19 cellular contexts compared by ENCODE assay signal in the genomic region with DNA sequence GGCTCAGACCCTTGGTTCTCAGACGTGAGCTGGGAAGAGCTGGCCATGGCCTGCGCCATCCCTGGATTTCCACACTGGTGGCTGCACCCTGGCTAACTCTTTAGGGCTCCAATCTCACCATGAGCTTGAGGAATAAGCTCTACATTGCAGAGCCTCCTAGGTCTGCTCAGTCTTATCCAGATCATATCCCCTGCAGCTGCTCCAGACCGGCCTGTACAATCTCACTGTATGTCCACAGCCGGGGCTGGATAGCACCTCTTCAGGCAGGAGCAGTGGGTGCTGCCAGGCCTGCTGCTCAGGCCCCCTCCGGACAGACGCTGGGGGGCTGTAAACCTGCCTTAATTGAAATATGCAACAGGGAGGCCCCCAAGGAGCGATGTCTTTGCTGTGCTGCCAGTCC. TPM values are rescaled to one million over a fixed set of nuclear protein-coding genes. Genes with fewer than 3 reads are reported as not detected.
A peak's percentile ranks its signal among the peaks of the same experiment; 100 is the strongest.
DNase-seq lines count a peak whose midpoint lies in the region; ATAC-seq and TF ChIP-seq lines count a peak whose summit lies in the region.
"Had no signal": no experiment of that assay in that cellular context is flagged by ENCODE, and none has a peak within 500 bp of the region (broad histone marks: within the 10 kb centered on the region; RNA-seq: fewer than 3 reads in every experiment).

No MANE protein-coding gene starts in this region.

- H3K36me3 ChIP-seq in hepatocyte (replicated peaks; ENCODE audit: insufficient read depth, low read depth) (no peaks in the 10 kb centered on the region), upper lobe of right lung (no peaks in the 10 kb centered on the region)
- H3K36me3 ChIP-seq: BLaER1 had no signal

- H3K4me3 ChIP-seq in hepatocyte (no peak overlapping the region), upper lobe of right lung (no peak overlapping the region)
- H3K4me3 ChIP-seq: A549, BLaER1, GM23338 had no signal

- no peak overlapping the region for H2AFZ ChIP-seq in hepatocyte
- H2AFZ ChIP-seq: GM23338 had no signal

- TF ChIP-seq CTCF in hepatocyte (IDR thresholded peaks at IDR 0.05; ENCODE audit: poor library complexity) (no peak), upper lobe of right lung (IDR thresholded peaks at IDR 0.05) (no peak)

- no peak for ATAC-seq in upper lobe of right lung
- ATAC-seq: A549, GM23338 had no signal

- H3K27ac ChIP-seq in hepatocyte (no peak overlapping the region), upper lobe of right lung (no peak overlapping the region)
- H3K27ac ChIP-seq: 22Rv1, A549, BLaER1 had no signal

- DNase-seq in NCI-H82 (lab: John Stamatoyannopoulos, UW) (peak; percentile 23), NCI-H82 treated with DMSO at 0.1 percent for 48 hours (lab: John Stamatoyannopoulos, UW; ENCODE audit: unreplicated experiment) (no peak), SK-N-DZ (ENCODE audit: low spot score) (peak; percentile 66), hepatocyte (ENCODE audit: low spot score) (peak; percentile 21), NCI-H2171 (lab: John Stamatoyannopoulos, UW) (no peak), upper lobe of right lung (no peak)
- no peak for DNase-seq in activated effector memory CD4-positive, alpha-beta T cell treated with Interleukin-2 at 50 U/mL for 16 hours
- DNase-seq: AML-193; CD4-positive, alpha-beta memory T cell; DMS153; DMS79; GDM1; HCEC 1CT had no signal

- H3K9me3 ChIP-seq in hepatocyte (ENCODE audit: low read depth) (no peaks in the 10 kb centered on the region), upper lobe of right lung (no peaks in the 10 kb centered on the region)
- H3K9me3 ChIP-seq: A549, BLaER1 had no signal

- WGBS in hepatocyte (ENCODE audit: low lambda C conversion rate, missing lambda C conversion rate), result 56% methylated on average over 7 of the region's 7 CpGs

- H3K4me1 ChIP-seq in hepatocyte (ENCODE audit: insufficient read depth) (no peaks in the 10 kb centered on the region), upper lobe of right lung (no peaks in the 10 kb centered on the region)
- H3K4me1 ChIP-seq: BLaER1 had no signal

- H3K27me3 ChIP-seq in hepatocyte (no peaks in the 10 kb centered on the region), upper lobe of right lung (no peaks in the 10 kb centered on the region)
- H3K27me3 ChIP-seq: BLaER1 had no signal

- no peaks in the 10 kb centered on the region for H3K9me2 ChIP-seq in hepatocyte (replicated peaks; ENCODE audit: insufficient read depth)

- intact Hi-C loops in upper lobe of right lung (cut with DNase I), result no loop called here

- no peaks in the 10 kb centered on the region for H3K79me2 ChIP-seq in hepatocyte

- H3K4me2 ChIP-seq in hepatocyte, result no peak overlapping the region
- H3K4me2 ChIP-seq: A549, BLaER1, GM23338 had no signal

- H4K20me1 ChIP-seq in hepatocyte (ENCODE audit: insufficient read depth, poor library complexity, severe bottlenecking), result no peaks in the 10 kb centered on the region
- H4K20me1 ChIP-seq: BLaER1 had no signal

RNA-seq across cellular contexts. Expression of a gene that starts 15.6 kb away (rescaled TPM):
- 0.07 and 0.95 TPM in 2 replicates for polyA plus RNA-seq in SK-N-DZ (2014; cell fraction: cytosol; rRNA removed)
- 0.37 and 0.44 TPM in 2 replicates for polyA plus RNA-seq in SK-N-DZ (2014; cell fraction: nucleus; rRNA removed)
- 1.3 and 3.3 TPM in 2 replicates for total RNA-seq in hepatocyte
- polyA plus RNA-seq in hepatocyte, result 1.9 and 8.1 TPM in 2 replicates
- 6.2 TPM for total RNA-seq in upper lobe of right lung
- total RNA-seq: CD4-positive, alpha-beta memory T cell; HT-29 had no signal
- polyA plus RNA-seq: CD14-positive monocyte; CD4-positive, alpha-beta memory T cell had no signal

RNA-seq across cellular contexts. Expression of a gene that starts 53.3 kb away (rescaled TPM):
- 95.6 and 123 TPM in 2 replicates for polyA plus RNA-seq in SK-N-DZ (2014; cell fraction: cytosol; rRNA removed)
- polyA plus RNA-seq in SK-N-DZ (2014; cell fraction: nucleus; rRNA removed), result 86.4 and 99.1 TPM in 2 replicates
- total RNA-seq in hepatocyte (94.4 and 106 TPM in 2 replicates), upper lobe of right lung (60.8 TPM)
- polyA plus RNA-seq in hepatocyte, result 178 and 222 TPM in 2 replicates
- polyA plus RNA-seq: CD4-positive, alpha-beta memory T cell had no signal

Comparison
In these comparisons a context has a peak if more than half of its experiments do, and no peak if none do; other contexts are left out.
1. DNase-seq: peak in NCI-H82 (single experiment), SK-N-DZ (single experiment) and hepatocyte (single experiment); none in NCI-H82 treated with DMSO at 0.1 percent for 48 hours (single experiment), activated effector memory CD4-positive, alpha-beta T cell treated with Interleukin-2 at 50 U/mL for 16 hours (single experiment), NCI-H2171 (single experiment) and upper lobe of right lung (single experiment).